9 cellular contexts compared by ENCODE assay signal in genomic region chr3:184691397-184692131, GRCh38. TPM values are rescaled to one million over a fixed set of nuclear protein-coding genes. Genes with fewer than 3 reads are reported as not detected.
DNase-seq lines count a peak whose midpoint lies in the region; ATAC-seq and TF ChIP-seq lines count a peak whose summit lies in the region.
"Had no signal": no experiment of that assay in that cellular context is flagged by ENCODE, and none has a peak within 500 bp of the region (broad histone marks: within the 10 kb centered on the region; RNA-seq: fewer than 3 reads in every experiment).

No MANE protein-coding gene starts in this region.

- H3K23ac ChIP-seq in trophoblast cell (ENCODE audit: low read length): no peak overlapping the region

- peaks cover 57 to 89% (median 87%) of the 10 kb centered on the region in 10 experiments for H3K4me1 ChIP-seq in BLaER1 treated with 17β-estradiol and CSF1 and Interleukin-3, amounts not matched to agents 10 nM and 100 nM
- H3K4me1 ChIP-seq in SJCRH30 (peaks cover 53% of the 10 kb centered on the region), left ventricle myocardium inferior (peaks cover 39% of the 10 kb centered on the region), trophoblast cell (ENCODE audit: control insufficient read depth in 1 of 2, insufficient read depth in 2 of 2, low read length in 2 of 2) (peaks cover 14 to 29% of the 10 kb centered on the region in 2 experiments)

- H4K91ac ChIP-seq in trophoblast cell (ENCODE audit: low read depth, low read length): peak overlapping the region; percentile 68

- 0 out of 22 replicates have a peak, but pooled peaks cover 0 to 10% (median 0%) of the 10 kb centered on the region in 11 experiments for H3K27me3 ChIP-seq in BLaER1 treated with 17β-estradiol and CSF1 and Interleukin-3, amounts not matched to agents 10 nM and 100 nM
- H3K27me3 ChIP-seq in SJCRH30 (no peaks in the 10 kb centered on the region), left ventricle myocardium inferior (ENCODE audit: low read depth) (no peaks in the 10 kb centered on the region), trophoblast cell (ENCODE audit: insufficient read depth, low read length) (no peaks in the 10 kb centered on the region)

- no peak overlapping the region for H4K12ac ChIP-seq in trophoblast cell (ENCODE audit: low read depth, low read length)

- peak overlapping the region; percentile 51 for H2AK5ac ChIP-seq in trophoblast cell (ENCODE audit: low read length)

- no peak overlapping the region for H2AFZ ChIP-seq in trophoblast cell (ENCODE audit: insufficient read depth, low read length, poor library complexity)

- peak overlapping the region; percentile 8 for H2BK120ac ChIP-seq in trophoblast cell (ENCODE audit: insufficient read depth, low read length, poor library complexity)

- H3K79me2 ChIP-seq in trophoblast cell (ENCODE audit: control insufficient read depth, insufficient read depth, low read length, poor library complexity): peaks cover 5% of the 10 kb centered on the region

- H3K18ac ChIP-seq in trophoblast cell (ENCODE audit: low read length): no peak overlapping the region

- peak overlapping the region; percentile 62 for H2BK12ac ChIP-seq in trophoblast cell (ENCODE audit: low read length)

- no peaks in the 10 kb centered on the region for H3K36me3 ChIP-seq in BLaER1 treated with 17β-estradiol and CSF1 and Interleukin-3, amounts not matched to agents 10 nM and 100 nM
- H3K36me3 ChIP-seq in SJCRH30 (no peaks in the 10 kb centered on the region), left ventricle myocardium inferior (no peaks in the 10 kb centered on the region), trophoblast cell (ENCODE audit: control insufficient read depth in 1 of 2, insufficient read depth in 2 of 2, low read length in 2 of 2) (no peaks in the 10 kb centered on the region)

- peak overlapping the region in 10 of 11 experiments; percentile 31 to 79 (median 70); a peak in 20 of 22 replicates for H3K27ac ChIP-seq in BLaER1 treated with 17β-estradiol and CSF1 and Interleukin-3, amounts not matched to agents 10 nM and 100 nM
- H3K27ac ChIP-seq in SJCRH30 (peak overlapping the region; percentile 29), left ventricle myocardium inferior (replicated peaks) (peak overlapping the region; percentile 66), trophoblast cell (ENCODE audit: low read depth, low read length) (no peak overlapping the region)

- H3K4me2 ChIP-seq in BLaER1 treated with 17β-estradiol and CSF1 and Interleukin-3, amounts not matched to agents 10 nM and 100 nM: peak overlapping the region; percentile 85 to 98 (median 94)
- no peak overlapping the region for H3K4me2 ChIP-seq in trophoblast cell (ENCODE audit: low read length)

- H3K9me3 ChIP-seq in BLaER1 treated with 17β-estradiol and CSF1 and Interleukin-3, amounts not matched to agents 10 nM and 100 nM (replicated peaks in 1 of 11): no peaks in the 10 kb centered on the region
- H3K9me3 ChIP-seq in SJCRH30 (replicated peaks) (no peaks in the 10 kb centered on the region), left ventricle myocardium inferior (replicated peaks) (no peaks in the 10 kb centered on the region), trophoblast cell (ENCODE audit: insufficient read depth, low read depth, low read length) (no peaks in the 10 kb centered on the region)

- intact Hi-C loops in left ventricle myocardium inferior (cut with micrococcal nuclease): no loop called here

- WGBS in trophoblast cell (ENCODE audit: extremely low coverage, insufficient coverage, insufficient read length): no CpG with 5 or more reads among the region's 22 CpGs

- H3K14ac ChIP-seq in trophoblast cell (ENCODE audit: low read length): peak overlapping the region; percentile 80

- no peak for ATAC-seq in HG03196 (IDR thresholded peaks at IDR 0.05; ENCODE audit: unreplicated experiment)
- no peak for ATAC-seq in HG03342 (IDR thresholded peaks at IDR 0.05; ENCODE audit: unreplicated experiment)
- no peak for ATAC-seq in HG02981 (IDR thresholded peaks at IDR 0.05; ENCODE audit: unreplicated experiment)

- peak overlapping the region; percentile 35 to 76 (median 65); a peak in 21 of 22 replicates for H3K9ac ChIP-seq in BLaER1 treated with 17β-estradiol and CSF1 and Interleukin-3, amounts not matched to agents 10 nM and 100 nM
- H3K9ac ChIP-seq in trophoblast cell (ENCODE audit: low read length): no peak overlapping the region

- peak overlapping the region in 7 of 10 experiments; percentile 3 to 49 (median 31); a peak in 8 of 20 replicates for H3K4me3 ChIP-seq in BLaER1 treated with 17β-estradiol and CSF1 and Interleukin-3, amounts not matched to agents 10 nM and 100 nM
- H3K4me3 ChIP-seq in SJCRH30: no peak overlapping the region
- H3K4me3 ChIP-seq in left ventricle myocardium inferior: peak overlapping the region; percentile 13
- no peak overlapping the region for H3K4me3 ChIP-seq in trophoblast cell (ENCODE audit: low read depth, low read length)

- DNase-seq in SJCRH30 (peak in 1 of 2 experiments; percentile 33), left ventricle myocardium inferior (no peak), trophoblast cell (no peak)
- no peak for DNase-seq in activated CD4-positive, alpha-beta T cell treated with anti-CD3 and anti-CD28 coated beads, Interleukin-2, amount 50 U/mL, for 4 hours
- DNase-seq: stimulated activated CD4-positive, alpha-beta T cell treated with anti-CD3 and anti-CD28 coated beads, Interleukin-4, amount 100 ng/mL, for 24 hours had no signal

- H4K20me1 ChIP-seq in BLaER1 treated with 17β-estradiol and CSF1 and Interleukin-3, amounts not matched to agents 10 nM and 100 nM: no peaks in the 10 kb centered on the region

- peak overlapping the region; percentile 20 for H4K8ac ChIP-seq in trophoblast cell (ENCODE audit: low read depth, low read length)

- H3K4ac ChIP-seq in trophoblast cell (ENCODE audit: low read depth, low read length): peak overlapping the region; percentile 32

- no peak overlapping the region for H2BK5ac ChIP-seq in trophoblast cell (ENCODE audit: low read depth, low read length, poor library complexity)

- H3K79me1 ChIP-seq in trophoblast cell (ENCODE audit: low read length): peaks cover 8% of the 10 kb centered on the region

- no peak for TF ChIP-seq CTCF in left ventricle myocardium inferior (IDR thresholded peaks at IDR 0.05; ENCODE audit: borderline replicate concordance)

RNA-seq across cellular contexts. Expression of gene MAGEF1, which starts 20.3 kb away (rescaled TPM):
- 54.3 and 58.7 TPM in 2 replicates for total RNA-seq in SJCRH30 (2014; rRNA removed; shearing (Covaris generic))
- total RNA-seq in left ventricle myocardium inferior: 35.7 TPM
- 28.9 and 31.1 TPM in 2 replicates for polyA plus RNA-seq in trophoblast cell (2013)

Comparison
In these comparisons a context has a peak if more than half of its experiments do, and no peak if none do; other contexts are left out.
1. H3K4me3 ChIP-seq: peak in BLaER1 treated with 17β-estradiol and CSF1 and Interleukin-3, amounts not matched to agents 10 nM and 100 nM (7 of 10) and left ventricle myocardium inferior (single experiment); none in SJCRH30 (single experiment) and trophoblast cell (single experiment).